ENCODE assay signal across 1 cellular context in the genomic region with DNA sequence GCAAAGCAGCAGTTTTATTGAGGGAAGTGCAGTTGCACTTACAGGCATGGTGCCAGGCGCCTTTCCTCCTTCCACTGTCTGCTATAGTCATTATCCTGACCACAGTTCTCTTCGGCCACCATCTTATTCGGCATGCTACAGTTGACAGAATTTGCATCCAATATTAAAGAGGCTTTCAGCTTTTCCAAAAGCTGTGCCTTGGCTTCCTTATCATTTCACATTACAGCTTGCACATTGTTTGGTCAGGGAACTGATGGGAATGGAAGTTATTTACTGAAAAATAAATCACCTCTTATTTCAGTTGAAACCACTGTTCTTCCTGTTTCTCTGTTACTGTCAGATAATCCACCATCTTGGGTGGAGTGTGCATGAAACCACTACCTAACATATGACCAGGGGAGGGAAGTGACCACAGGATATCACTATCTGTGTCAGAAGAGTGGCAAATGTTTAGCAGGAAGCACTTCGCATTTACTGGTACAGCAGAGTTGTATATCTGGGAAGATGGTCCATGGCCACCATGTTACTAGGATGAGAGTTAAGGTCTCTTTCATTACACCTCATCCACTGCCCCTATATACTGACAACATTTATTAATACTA.
TF ChIP-seq lines count a peak whose summit lies in the region.

No MANE protein-coding gene starts in this region.

TF ChIP-seq in K562, 482 proteins besides CTCF, POLR2A, EP300 and RAD21 (continued from another document and continues in another):
- TF ChIP-seq HDAC2 (IDR thresholded peaks at IDR 0.05): peak; percentile 98
- TF ChIP-seq ZNF57 (CRISPR knock-in tag; IDR thresholded peaks at IDR 0.05): no peak
- no peak for TF ChIP-seq SMARCB1 (IDR thresholded peaks at IDR 0.05; ENCODE audit: insufficient read length, low read depth)
- no peak for TF ChIP-seq ZNF436 (CRISPR knock-in tag; IDR thresholded peaks at IDR 0.05)
- peak; percentile 76; the same call in 1 of the 2 replicates for TF ChIP-seq MEF2D (tag; conservative IDR thresholded peaks at IDR 0.05; ENCODE audit: low read depth)
- TF ChIP-seq DACH1 (IDR thresholded peaks at IDR 0.05; ENCODE audit: partially characterized antibody): peak; percentile 38
- TF ChIP-seq HCFC1 (IDR thresholded peaks at IDR 0.05; ENCODE audit: low read depth, low read length): 0 out of 2 replicates have a peak, but pooled peaks have one; percentile 17
- no peak for TF ChIP-seq ZZZ3 (IDR thresholded peaks at IDR 0.05)
- TF ChIP-seq SMARCC2 (IDR thresholded peaks at IDR 0.05; ENCODE audit: low read depth): peak; percentile 85
- no peak for TF ChIP-seq ZNF444 (CRISPR knock-in tag; IDR thresholded peaks at IDR 0.05)
- TF ChIP-seq ZFX (CRISPR knock-in tag; IDR thresholded peaks at IDR 0.05): no peak
- TF ChIP-seq YBX1 (IDR thresholded peaks at IDR 0.05): no peak
- 0 out of 2 replicates have a peak, but pooled peaks have one; percentile 6 for TF ChIP-seq MEF2A (IDR thresholded peaks at IDR 0.05; ENCODE audit: control insufficient read depth, low read depth, low read length)
- TF ChIP-seq GABPA (tag; conservative IDR thresholded peaks at IDR 0.05; ENCODE audit: low read depth): peak; percentile 76
- peak; percentile 86 for TF ChIP-seq MTA2 (IDR thresholded peaks at IDR 0.05; ENCODE audit: low read depth)
- TF ChIP-seq NR2C1 (IDR thresholded peaks at IDR 0.05): peak; percentile 37; the same call in 1 of the 2 replicates
- peak; percentile 65; the same call in 1 of the 2 replicates for TF ChIP-seq NR2C1 (tag; IDR thresholded peaks at IDR 0.05)
- TF ChIP-seq NCOA4 (IDR thresholded peaks at IDR 0.05; ENCODE audit: partially characterized antibody): no peak
- peak; percentile 15; the same call in 1 of the 2 replicates for TF ChIP-seq MECOM (CRISPR knock-in tag; IDR thresholded peaks at IDR 0.05)
- TF ChIP-seq ZNF324 (CRISPR knock-in tag; IDR thresholded peaks at IDR 0.05): no peak
- no peak for TF ChIP-seq SNRNP70 (optimal IDR thresholded peaks at IDR 0.05; ENCODE audit: low read depth, low read length)
- peak; percentile 97 for TF ChIP-seq TCF3 (CRISPR knock-in tag; IDR thresholded peaks at IDR 0.05)
- peak; percentile 84 for TF ChIP-seq MYNN (IDR thresholded peaks at IDR 0.05)
- TF ChIP-seq MYNN (CRISPR knock-in tag; IDR thresholded peaks at IDR 0.05): no peak
- 0 out of 2 replicates have a peak, but pooled peaks have one; percentile 51 for TF ChIP-seq FOXA1 (IDR thresholded peaks at IDR 0.05; ENCODE audit: borderline replicate concordance)
- peak; percentile 86; the same call in 1 of the 2 replicates for TF ChIP-seq NCOA1 (IDR thresholded peaks at IDR 0.05; ENCODE audit: low read depth)
- peak; percentile 82 for TF ChIP-seq LCOR (CRISPR knock-in tag; IDR thresholded peaks at IDR 0.05)
- TF ChIP-seq DMBX1 (CRISPR knock-in tag; IDR thresholded peaks at IDR 0.05; ENCODE audit: borderline replicate concordance): no peak; the same call in none of the 2 replicates
- peak; percentile 30 to 66; a peak in 2 of 4 replicates for TF ChIP-seq MAZ (CRISPR knock-in tag; conservative IDR thresholded peaks at IDR 0.05 in 1 of 2, IDR thresholded peaks at IDR 0.05 in 1 of 2)
- no peak for TF ChIP-seq ZNF785 (CRISPR knock-in tag; IDR thresholded peaks at IDR 0.05)
- TF ChIP-seq NR3C1 (CRISPR knock-in tag; IDR thresholded peaks at IDR 0.05): no peak
- TF ChIP-seq ZNF644 (tag; IDR thresholded peaks at IDR 0.05; ENCODE audit: low read depth): peak; percentile 90; the same call in 1 of the 2 replicates
- no peak for TF ChIP-seq SMARCA5 (IDR thresholded peaks at IDR 0.05)
- TF ChIP-seq L3MBTL2 (IDR thresholded peaks at IDR 0.05): peak; percentile 64
- TF ChIP-seq SUPT5H (IDR thresholded peaks at IDR 0.05): no peak
- TF ChIP-seq MAFF (IDR thresholded peaks at IDR 0.05; ENCODE audit: low read length): peak; percentile 21; the same call in 1 of the 2 replicates
- no peak for TF ChIP-seq OTX1 (CRISPR knock-in tag; IDR thresholded peaks at IDR 0.05)
- TF ChIP-seq, protein P1, sequence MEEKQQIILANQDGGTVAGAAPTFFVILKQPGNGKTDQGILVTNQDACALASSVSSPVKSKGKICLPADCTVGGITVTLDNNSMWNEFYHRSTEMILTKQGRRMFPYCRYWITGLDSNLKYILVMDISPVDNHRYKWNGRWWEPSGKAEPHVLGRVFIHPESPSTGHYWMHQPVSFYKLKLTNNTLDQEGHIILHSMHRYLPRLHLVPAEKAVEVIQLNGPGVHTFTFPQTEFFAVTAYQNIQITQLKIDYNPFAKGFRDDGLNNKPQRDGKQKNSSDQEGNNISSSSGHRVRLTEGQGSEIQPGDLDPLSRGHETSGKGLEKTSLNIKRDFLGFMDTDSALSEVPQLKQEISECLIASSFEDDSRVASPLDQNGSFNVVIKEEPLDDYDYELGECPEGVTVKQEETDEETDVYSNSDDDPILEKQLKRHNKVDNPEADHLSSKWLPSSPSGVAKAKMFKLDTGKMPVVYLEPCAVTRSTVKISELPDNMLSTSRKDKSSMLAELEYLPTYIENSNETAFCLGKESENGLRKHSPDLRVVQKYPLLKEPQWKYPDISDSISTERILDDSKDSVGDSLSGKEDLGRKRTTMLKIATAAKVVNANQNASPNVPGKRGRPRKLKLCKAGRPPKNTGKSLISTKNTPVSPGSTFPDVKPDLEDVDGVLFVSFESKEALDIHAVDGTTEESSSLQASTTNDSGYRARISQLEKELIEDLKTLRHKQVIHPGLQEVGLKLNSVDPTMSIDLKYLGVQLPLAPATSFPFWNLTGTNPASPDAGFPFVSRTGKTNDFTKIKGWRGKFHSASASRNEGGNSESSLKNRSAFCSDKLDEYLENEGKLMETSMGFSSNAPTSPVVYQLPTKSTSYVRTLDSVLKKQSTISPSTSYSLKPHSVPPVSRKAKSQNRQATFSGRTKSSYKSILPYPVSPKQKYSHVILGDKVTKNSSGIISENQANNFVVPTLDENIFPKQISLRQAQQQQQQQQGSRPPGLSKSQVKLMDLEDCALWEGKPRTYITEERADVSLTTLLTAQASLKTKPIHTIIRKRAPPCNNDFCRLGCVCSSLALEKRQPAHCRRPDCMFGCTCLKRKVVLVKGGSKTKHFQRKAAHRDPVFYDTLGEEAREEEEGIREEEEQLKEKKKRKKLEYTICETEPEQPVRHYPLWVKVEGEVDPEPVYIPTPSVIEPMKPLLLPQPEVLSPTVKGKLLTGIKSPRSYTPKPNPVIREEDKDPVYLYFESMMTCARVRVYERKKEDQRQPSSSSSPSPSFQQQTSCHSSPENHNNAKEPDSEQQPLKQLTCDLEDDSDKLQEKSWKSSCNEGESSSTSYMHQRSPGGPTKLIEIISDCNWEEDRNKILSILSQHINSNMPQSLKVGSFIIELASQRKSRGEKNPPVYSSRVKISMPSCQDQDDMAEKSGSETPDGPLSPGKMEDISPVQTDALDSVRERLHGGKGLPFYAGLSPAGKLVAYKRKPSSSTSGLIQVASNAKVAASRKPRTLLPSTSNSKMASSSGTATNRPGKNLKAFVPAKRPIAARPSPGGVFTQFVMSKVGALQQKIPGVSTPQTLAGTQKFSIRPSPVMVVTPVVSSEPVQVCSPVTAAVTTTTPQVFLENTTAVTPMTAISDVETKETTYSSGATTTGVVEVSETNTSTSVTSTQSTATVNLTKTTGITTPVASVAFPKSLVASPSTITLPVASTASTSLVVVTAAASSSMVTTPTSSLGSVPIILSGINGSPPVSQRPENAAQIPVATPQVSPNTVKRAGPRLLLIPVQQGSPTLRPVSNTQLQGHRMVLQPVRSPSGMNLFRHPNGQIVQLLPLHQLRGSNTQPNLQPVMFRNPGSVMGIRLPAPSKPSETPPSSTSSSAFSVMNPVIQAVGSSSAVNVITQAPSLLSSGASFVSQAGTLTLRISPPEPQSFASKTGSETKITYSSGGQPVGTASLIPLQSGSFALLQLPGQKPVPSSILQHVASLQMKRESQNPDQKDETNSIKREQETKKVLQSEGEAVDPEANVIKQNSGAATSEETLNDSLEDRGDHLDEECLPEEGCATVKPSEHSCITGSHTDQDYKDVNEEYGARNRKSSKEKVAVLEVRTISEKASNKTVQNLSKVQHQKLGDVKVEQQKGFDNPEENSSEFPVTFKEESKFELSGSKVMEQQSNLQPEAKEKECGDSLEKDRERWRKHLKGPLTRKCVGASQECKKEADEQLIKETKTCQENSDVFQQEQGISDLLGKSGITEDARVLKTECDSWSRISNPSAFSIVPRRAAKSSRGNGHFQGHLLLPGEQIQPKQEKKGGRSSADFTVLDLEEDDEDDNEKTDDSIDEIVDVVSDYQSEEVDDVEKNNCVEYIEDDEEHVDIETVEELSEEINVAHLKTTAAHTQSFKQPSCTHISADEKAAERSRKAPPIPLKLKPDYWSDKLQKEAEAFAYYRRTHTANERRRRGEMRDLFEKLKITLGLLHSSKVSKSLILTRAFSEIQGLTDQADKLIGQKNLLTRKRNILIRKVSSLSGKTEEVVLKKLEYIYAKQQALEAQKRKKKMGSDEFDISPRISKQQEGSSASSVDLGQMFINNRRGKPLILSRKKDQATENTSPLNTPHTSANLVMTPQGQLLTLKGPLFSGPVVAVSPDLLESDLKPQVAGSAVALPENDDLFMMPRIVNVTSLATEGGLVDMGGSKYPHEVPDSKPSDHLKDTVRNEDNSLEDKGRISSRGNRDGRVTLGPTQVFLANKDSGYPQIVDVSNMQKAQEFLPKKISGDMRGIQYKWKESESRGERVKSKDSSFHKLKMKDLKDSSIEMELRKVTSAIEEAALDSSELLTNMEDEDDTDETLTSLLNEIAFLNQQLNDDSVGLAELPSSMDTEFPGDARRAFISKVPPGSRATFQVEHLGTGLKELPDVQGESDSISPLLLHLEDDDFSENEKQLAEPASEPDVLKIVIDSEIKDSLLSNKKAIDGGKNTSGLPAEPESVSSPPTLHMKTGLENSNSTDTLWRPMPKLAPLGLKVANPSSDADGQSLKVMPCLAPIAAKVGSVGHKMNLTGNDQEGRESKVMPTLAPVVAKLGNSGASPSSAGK (IDR thresholded peaks at IDR 0.05): no peak; the same call in 1 of the 2 replicates
- TF ChIP-seq NFIC (IDR thresholded peaks at IDR 0.05): peak; percentile 76
- TF ChIP-seq, protein P2, sequence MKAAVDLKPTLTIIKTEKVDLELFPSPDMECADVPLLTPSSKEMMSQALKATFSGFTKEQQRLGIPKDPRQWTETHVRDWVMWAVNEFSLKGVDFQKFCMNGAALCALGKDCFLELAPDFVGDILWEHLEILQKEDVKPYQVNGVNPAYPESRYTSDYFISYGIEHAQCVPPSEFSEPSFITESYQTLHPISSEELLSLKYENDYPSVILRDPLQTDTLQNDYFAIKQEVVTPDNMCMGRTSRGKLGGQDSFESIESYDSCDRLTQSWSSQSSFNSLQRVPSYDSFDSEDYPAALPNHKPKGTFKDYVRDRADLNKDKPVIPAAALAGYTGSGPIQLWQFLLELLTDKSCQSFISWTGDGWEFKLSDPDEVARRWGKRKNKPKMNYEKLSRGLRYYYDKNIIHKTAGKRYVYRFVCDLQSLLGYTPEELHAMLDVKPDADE (conservative IDR thresholded peaks at IDR 0.05; ENCODE audit: control insufficient read depth, low read depth, low read length): no peak
- TF ChIP-seq STAT5A (IDR thresholded peaks at IDR 0.05; ENCODE audit: borderline replicate concordance, low read length): peak; percentile 87
- no peak for TF ChIP-seq PURB (CRISPR knock-in tag; IDR thresholded peaks at IDR 0.05; ENCODE audit: low read depth)
- no peak for TF ChIP-seq ZNF695 (CRISPR knock-in tag; IDR thresholded peaks at IDR 0.05)
- TF ChIP-seq, protein P3, sequence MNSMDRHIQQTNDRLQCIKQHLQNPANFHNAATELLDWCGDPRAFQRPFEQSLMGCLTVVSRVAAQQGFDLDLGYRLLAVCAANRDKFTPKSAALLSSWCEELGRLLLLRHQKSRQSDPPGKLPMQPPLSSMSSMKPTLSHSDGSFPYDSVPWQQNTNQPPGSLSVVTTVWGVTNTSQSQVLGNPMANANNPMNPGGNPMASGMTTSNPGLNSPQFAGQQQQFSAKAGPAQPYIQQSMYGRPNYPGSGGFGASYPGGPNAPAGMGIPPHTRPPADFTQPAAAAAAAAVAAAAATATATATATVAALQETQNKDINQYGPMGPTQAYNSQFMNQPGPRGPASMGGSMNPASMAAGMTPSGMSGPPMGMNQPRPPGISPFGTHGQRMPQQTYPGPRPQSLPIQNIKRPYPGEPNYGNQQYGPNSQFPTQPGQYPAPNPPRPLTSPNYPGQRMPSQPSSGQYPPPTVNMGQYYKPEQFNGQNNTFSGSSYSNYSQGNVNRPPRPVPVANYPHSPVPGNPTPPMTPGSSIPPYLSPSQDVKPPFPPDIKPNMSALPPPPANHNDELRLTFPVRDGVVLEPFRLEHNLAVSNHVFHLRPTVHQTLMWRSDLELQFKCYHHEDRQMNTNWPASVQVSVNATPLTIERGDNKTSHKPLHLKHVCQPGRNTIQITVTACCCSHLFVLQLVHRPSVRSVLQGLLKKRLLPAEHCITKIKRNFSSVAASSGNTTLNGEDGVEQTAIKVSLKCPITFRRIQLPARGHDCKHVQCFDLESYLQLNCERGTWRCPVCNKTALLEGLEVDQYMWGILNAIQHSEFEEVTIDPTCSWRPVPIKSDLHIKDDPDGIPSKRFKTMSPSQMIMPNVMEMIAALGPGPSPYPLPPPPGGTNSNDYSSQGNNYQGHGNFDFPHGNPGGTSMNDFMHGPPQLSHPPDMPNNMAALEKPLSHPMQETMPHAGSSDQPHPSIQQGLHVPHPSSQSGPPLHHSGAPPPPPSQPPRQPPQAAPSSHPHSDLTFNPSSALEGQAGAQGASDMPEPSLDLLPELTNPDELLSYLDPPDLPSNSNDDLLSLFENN (IDR thresholded peaks at IDR 0.05; ENCODE audit: low read depth in 2 of 2, low read length in 2 of 2): peak in 1 of 2 experiments; percentile 93; a peak in 2 of 4 replicates
- TF ChIP-seq, protein P4, sequence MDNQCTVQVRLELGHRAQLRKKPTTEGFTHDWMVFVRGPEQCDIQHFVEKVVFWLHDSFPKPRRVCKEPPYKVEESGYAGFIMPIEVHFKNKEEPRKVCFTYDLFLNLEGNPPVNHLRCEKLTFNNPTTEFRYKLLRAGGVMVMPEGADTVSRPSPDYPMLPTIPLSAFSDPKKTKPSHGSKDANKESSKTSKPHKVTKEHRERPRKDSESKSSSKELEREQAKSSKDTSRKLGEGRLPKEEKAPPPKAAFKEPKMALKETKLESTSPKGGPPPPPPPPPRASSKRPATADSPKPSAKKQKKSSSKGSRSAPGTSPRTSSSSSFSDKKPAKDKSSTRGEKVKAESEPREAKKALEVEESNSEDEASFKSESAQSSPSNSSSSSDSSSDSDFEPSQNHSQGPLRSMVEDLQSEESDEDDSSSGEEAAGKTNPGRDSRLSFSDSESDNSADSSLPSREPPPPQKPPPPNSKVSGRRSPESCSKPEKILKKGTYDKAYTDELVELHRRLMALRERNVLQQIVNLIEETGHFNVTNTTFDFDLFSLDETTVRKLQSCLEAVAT (IDR thresholded peaks at IDR 0.05): peak in 1 of 2 experiments; percentile 91; a peak in 2 of 4 replicates
